ENCODE assay signal across 12 cellular contexts in the genomic region with DNA sequence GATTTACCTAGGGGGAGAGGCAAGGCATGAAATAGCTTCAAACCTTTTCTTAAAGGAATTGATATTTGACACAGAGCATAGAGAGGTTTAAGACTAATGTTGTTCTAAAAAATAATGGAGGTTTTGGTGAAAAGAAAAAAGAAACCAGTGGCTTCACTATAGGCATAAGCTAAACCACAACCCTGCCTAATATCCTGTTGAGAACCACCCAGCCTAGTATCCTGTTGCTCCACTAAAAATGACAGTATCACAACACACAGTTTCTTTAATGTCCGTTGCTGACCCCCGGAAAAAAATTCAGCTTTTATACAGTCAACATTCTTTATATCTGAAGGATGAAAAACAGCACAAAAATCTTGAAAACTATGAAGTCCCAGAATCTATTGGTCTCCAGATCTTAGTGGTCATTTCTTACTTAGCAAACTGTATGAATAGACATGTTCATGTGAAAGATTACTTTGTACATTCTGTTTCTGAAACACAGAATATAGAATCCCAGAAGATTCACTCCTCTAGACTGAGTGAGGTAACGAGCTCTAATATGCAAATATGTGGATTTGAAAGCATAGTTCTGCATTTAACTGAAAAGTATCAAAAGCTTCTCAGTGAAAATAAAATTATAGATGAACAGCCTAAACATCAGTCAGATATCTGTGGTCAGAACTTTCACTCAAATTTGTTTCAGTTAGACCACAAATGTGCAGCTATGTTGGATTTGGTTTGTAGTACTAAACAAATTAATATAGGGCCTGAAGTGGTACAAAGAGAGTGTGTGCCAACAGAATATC. TPM values are rescaled to one million over a fixed set of nuclear protein-coding genes. Genes with fewer than 3 reads are reported as not detected.
DNase-seq lines count a peak whose midpoint lies in the region; ATAC-seq, FAIRE-seq and TF ChIP-seq lines count a peak whose summit lies in the region.
"Had no signal": no experiment of that assay in that cellular context is flagged by ENCODE, and none has a peak within 500 bp of the region (broad histone marks: within the 10 kb centered on the region; RNA-seq: fewer than 3 reads in every experiment).

No MANE protein-coding gene starts in this region.

- no peak for TF ChIP-seq CTCF in endothelial cell (IDR thresholded peaks at IDR 0.05; ENCODE audit: unreplicated experiment)

- H3K4me3 Mint-ChIP-seq in endothelial cell (ENCODE audit: unreplicated experiment), result no peak overlapping the region

- ATAC-seq in GM18858 (IDR thresholded peaks at IDR 0.05; ENCODE audit: unreplicated experiment) (peak; percentile 77), GM21526 (IDR thresholded peaks at IDR 0.05; ENCODE audit: low FRiP score, unreplicated experiment) (peak; percentile 81), HG03432 (IDR thresholded peaks at IDR 0.05; ENCODE audit: unreplicated experiment) (peak; percentile 88)

- DNase-seq in endothelial cell (ENCODE audit: low spot score), result no peak
- no peak for DNase-seq in stimulated activated naive CD4-positive, alpha-beta T cell treated with Interleukin-2 at 50 U/mL for 16 hours (lab: John Stamatoyannopoulos, UW)
- no peak for DNase-seq in frontal cortex (ENCODE audit: low spot score in 2 of 2)
- no peak for DNase-seq in GOT3 (lab: John Stamatoyannopoulos, UW)
- no peak for DNase-seq in activated CD4-positive, alpha-beta T cell treated with anti-CD3 and anti-CD28 coated beads, Interleukin-2, amount 50 U/mL, for 1 hour
- DNase-seq: dorsolateral prefrontal cortex, NCI-H1417 had no signal

- H3K27ac Mint-ChIP-seq in endothelial cell (ENCODE audit: unreplicated experiment), result peak overlapping the region; percentile 2

- peaks cover 9% of the 10 kb centered on the region for H3K4me1 Mint-ChIP-seq in endothelial cell (ENCODE audit: unreplicated experiment)

- no peak for FAIRE-seq in frontal cortex (lab: Jason Lieb, UNC)
- FAIRE-seq: TTC549 had no signal

- no peaks in the 10 kb centered on the region for H3K36me3 Mint-ChIP-seq in endothelial cell (ENCODE audit: low read depth, unreplicated experiment)

- no peaks in the 10 kb centered on the region for H3K27me3 Mint-ChIP-seq in endothelial cell (ENCODE audit: unreplicated experiment)

- H3K9me3 Mint-ChIP-seq in endothelial cell (ENCODE audit: unreplicated experiment), result no peaks in the 10 kb centered on the region

RNA-seq across cellular contexts. Expression of gene GALC, which starts 40.5 kb away (rescaled TPM):
- total RNA-seq in endothelial cell (ENCODE audit: unreplicated experiment) (77.1 TPM), frontal cortex (37.1 TPM)

RNA-seq across cellular contexts. Expression of gene GPR65, which starts 52.4 kb away (rescaled TPM):
- total RNA-seq in endothelial cell (ENCODE audit: unreplicated experiment) (0.64 TPM), frontal cortex (under 0.01 TPM)
- total RNA-seq: kidney epithelial cell had no signal
